ENCODE assay signal across 19 cellular contexts in the genomic region with DNA sequence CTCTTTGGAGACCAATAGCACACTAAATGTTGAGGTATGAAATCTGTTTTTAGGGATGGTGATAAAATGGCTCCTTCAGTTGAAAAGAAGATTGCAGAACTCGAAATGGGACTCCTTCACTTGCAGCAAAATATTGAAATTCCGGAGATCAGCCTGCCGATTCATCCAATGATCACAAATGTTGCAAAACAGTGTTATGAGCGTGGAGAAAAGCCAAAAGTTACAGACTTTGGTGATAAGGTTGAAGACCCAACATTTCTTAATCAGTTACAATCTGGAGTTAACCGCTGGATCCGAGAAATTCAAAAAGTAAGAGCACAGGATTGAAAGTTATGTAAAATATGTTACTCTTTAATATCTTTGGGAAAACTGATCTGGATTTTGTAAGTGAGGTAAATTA. TPM values are rescaled to one million over a fixed set of nuclear protein-coding genes. Genes with fewer than 3 reads are reported as not detected.
DNase-seq lines count a peak whose midpoint lies in the region; ATAC-seq, FAIRE-seq and TF ChIP-seq lines count a peak whose summit lies in the region.
"Had no signal": no experiment of that assay in that cellular context is flagged by ENCODE, and none has a peak within 500 bp of the region (broad histone marks: within the 10 kb centered on the region; RNA-seq: fewer than 3 reads in every experiment).

No MANE protein-coding gene starts in this region.

- TF ChIP-seq CTCF in stomach (IDR thresholded peaks at IDR 0.05): no peak

- DNase-seq in H54 (ENCODE audit: insufficient read length, low spot score) (no peak), adipocyte (ENCODE audit: low read depth) (no peak), fibroblast of peridontal ligament (ENCODE audit: extremely low read depth) (peak; percentile 23), stomach (no peak), NCI-H2081 treated with DMSO at 0.1 percent for 48 hours (lab: John Stamatoyannopoulos, UW) (no peak), DMS114 treated with DMSO at 0.1 percent for 48 hours (lab: John Stamatoyannopoulos, UW; ENCODE audit: unreplicated experiment) (no peak)
- DNase-seq: activated CD4-positive, alpha-beta T cell treated with anti-CD3 and anti-CD28 coated beads, Interleukin-2, amount 50 U/mL, for 48 hours; DND-41; endodermal cell; immature natural killer cell; KG1; NCI-H1105 treated with DMSO at 0.1 percent for 48 hours; NCI-H2227 treated with DMSO at 0.1 percent for 48 hours; stimulated activated naive CD4-positive, alpha-beta T cell had no signal

- no peaks in the 10 kb centered on the region for H3K27me3 ChIP-seq in adipocyte (replicated peaks; ENCODE audit: control insufficient read depth, insufficient read depth, low read length)
- H3K27me3 ChIP-seq in stomach: no peaks in the 10 kb centered on the region
- H3K27me3 ChIP-seq: BLaER1 treated with 17β-estradiol and CSF1 and Interleukin-3, amounts not matched to agents 10 nM and 100 nM; neutrophil had no signal

- peak overlapping the region; percentile 30 for H3K4me3 ChIP-seq in adipocyte (ENCODE audit: low read length)
- H3K4me3 ChIP-seq in stomach: no peak overlapping the region
- H3K4me3 ChIP-seq: BLaER1 treated with 17β-estradiol and CSF1 and Interleukin-3, amounts not matched to agents 10 nM and 100 nM; skin epidermis had no signal

- ATAC-seq in esophagus mucosa (no peak), GM18520 (IDR thresholded peaks at IDR 0.05; ENCODE audit: unreplicated experiment) (no peak)

- no peak for TF ChIP-seq EP300 in stomach (IDR thresholded peaks at IDR 0.05)

- peak overlapping the region in 4 of 5 donors; percentile 31 to 80 (median 68) for H3K27ac ChIP-seq in stomach
- H3K27ac ChIP-seq: BLaER1 treated with 17β-estradiol and CSF1 and Interleukin-3, amounts not matched to agents 10 nM and 100 nM; neutrophil had no signal

- peaks cover 71% of the 10 kb centered on the region for H3K36me3 ChIP-seq in adipocyte (ENCODE audit: control insufficient read depth, insufficient read depth, low read length, severe bottlenecking)
- peaks cover 58 to 94% (median 88%) of the 10 kb centered on the region in 4 donors for H3K36me3 ChIP-seq in stomach

- 78 to 86% (median 84%) methylated on average over 6 of the region's 6 CpGs for WGBS in stomach, 5 donors

- FAIRE-seq in H54 (lab: Jason Lieb, UNC): peak; percentile 43

- intact Hi-C loops in stomach (cut with DNase I; ENCODE audit: low total_unique reads): no loop called here

- peak overlapping the region; percentile 54 for H3K9ac ChIP-seq in adipocyte (ENCODE audit: low read length)
- H3K9ac ChIP-seq: BLaER1 treated with 17β-estradiol and CSF1 and Interleukin-3, amounts not matched to agents 10 nM and 100 nM had no signal

- H3K9me3 ChIP-seq in adipocyte (ENCODE audit: control insufficient read depth, low read length): no peaks in the 10 kb centered on the region
- H3K9me3 ChIP-seq in stomach: no peaks in the 10 kb centered on the region
- H3K9me3 ChIP-seq: BLaER1 treated with 17β-estradiol and CSF1 and Interleukin-3, amounts not matched to agents 10 nM and 100 nM; neutrophil had no signal

- H3K4me1 ChIP-seq in adipocyte (ENCODE audit: control insufficient read depth, insufficient read depth, low read length) (peaks cover 43% of the 10 kb centered on the region), stomach (peaks cover 4 to 42% (median 28%) of the 10 kb centered on the region in 4 donors)

- no peak for TF ChIP-seq POLR2A in H54 (IDR thresholded peaks at IDR 0.05; ENCODE audit: low read depth, low read length)
- no peak for TF ChIP-seq POLR2A in stomach (IDR thresholded peaks at IDR 0.05)

RNA-seq across cellular contexts. Expression of gene DYNC1H1, which starts 15.3 kb away (rescaled TPM):
- 100 to 1,000 TPM; 308 to 651 (median 392) TPM for total RNA-seq in stomach
- polyA plus RNA-seq in stomach: 100 to 1,000 TPM in 1 of 3 donors, 10 to 100 TPM in 2; 52.9 to 119 (median 56.4) TPM
- total RNA-seq in esophagus mucosa: 250 TPM
